Comparison of ENCODE assay signal across 16 cellular contexts in the genomic region with DNA sequence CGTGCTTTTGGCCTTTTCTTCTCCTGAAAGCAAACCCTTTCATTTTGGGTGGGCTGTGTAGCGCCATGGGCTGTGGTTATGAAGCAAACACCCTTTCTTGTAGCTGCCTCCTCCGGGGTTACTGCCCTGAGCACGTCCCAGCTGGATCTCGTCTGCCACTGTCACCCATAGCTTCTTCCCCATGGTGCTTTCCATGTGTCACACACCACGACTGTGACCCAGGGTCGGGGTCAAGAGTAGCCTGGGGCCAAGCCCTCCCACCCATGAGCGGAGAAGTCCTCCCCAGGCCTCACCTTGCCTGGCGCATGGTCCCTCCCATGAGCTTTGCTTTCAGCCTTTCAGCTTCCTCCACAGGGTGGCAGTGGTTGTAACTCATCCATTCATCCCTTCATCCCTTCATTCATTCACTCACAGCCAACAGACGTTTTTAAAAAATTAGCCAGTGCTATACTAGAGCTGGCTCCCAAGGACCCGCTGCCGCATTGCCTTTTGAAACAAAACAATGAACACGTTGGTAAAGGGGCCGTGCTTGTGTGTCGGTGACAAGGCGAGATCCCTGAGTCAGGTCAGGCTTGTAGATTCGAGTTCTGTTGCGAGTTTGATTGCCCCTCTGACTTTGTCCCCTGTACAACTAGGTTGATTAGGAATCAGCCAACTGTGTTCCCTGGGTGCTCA. TPM values are rescaled to one million over a fixed set of nuclear protein-coding genes. Genes with fewer than 3 reads are reported as not detected.
"Had no signal": no experiment of that assay in that cellular context is flagged by ENCODE, and none has a peak within 500 bp of the region (broad histone marks: within the 10 kb centered on the region; RNA-seq: fewer than 3 reads in every experiment).

No MANE protein-coding gene starts in this region.

- H3K4me3 Mint-ChIP-seq: activated CD8-positive, alpha-beta T cell treated with anti-CD3 and anti-CD28 coated beads for 36 hours; activated naive CD8-positive, alpha-beta T cell treated with anti-CD3 and anti-CD28 coated beads, Interleukin-2, amount 50 U/mL, for 24 hours; effector memory CD8-positive, alpha-beta T cell; neural crest cell; stimulated activated naive CD8-positive, alpha-beta T cell treated with anti-CD3 and anti-CD28 coated beads, Interleukin-15, Interleukin-2, amounts not matched to agents 100 ng/mL and 50 ng/mL, for 24 hours; T-cell had no signal

- H3K9ac ChIP-seq: parathyroid adenoma had no signal

- H3K36me3 Mint-ChIP-seq: T-cell had no signal

- H3K27ac Mint-ChIP-seq: activated CD8-positive, alpha-beta T cell treated with anti-CD3 and anti-CD28 coated beads for 36 hours; activated naive CD8-positive, alpha-beta T cell treated with anti-CD3 and anti-CD28 coated beads, Interleukin-2, amount 50 U/mL, for 24 hours; effector memory CD8-positive, alpha-beta T cell; stimulated activated naive CD8-positive, alpha-beta T cell treated with anti-CD3 and anti-CD28 coated beads, Interleukin-15, Interleukin-2, amounts not matched to agents 100 ng/mL and 50 ng/mL, for 24 hours had no signal

- H3K4me1 ChIP-seq: gastroesophageal sphincter, parathyroid adenoma, testis had no signal

- H3K27me3 ChIP-seq: testis had no signal

- H3K27ac ChIP-seq: gastroesophageal sphincter, parathyroid adenoma, testis, WERI-Rb-1 had no signal

- H3K9me3 ChIP-seq: gastroesophageal sphincter, testis had no signal

- ATAC-seq: activated CD8-positive, alpha-beta T cell treated with anti-CD3 and anti-CD28 coated beads for 36 hours; activated naive CD8-positive, alpha-beta T cell treated with anti-CD3 and anti-CD28 coated beads, Interleukin-2, amount 50 U/mL, for 24 hours; effector memory CD8-positive, alpha-beta T cell; gastroesophageal sphincter; T-cell had no signal

- H3K79me2 ChIP-seq: parathyroid adenoma had no signal

- H3K4me1 Mint-ChIP-seq: activated naive CD8-positive, alpha-beta T cell treated with anti-CD3 and anti-CD28 coated beads, Interleukin-2, amount 50 U/mL, for 24 hours had no signal

- H3K36me3 ChIP-seq: gastroesophageal sphincter, WERI-Rb-1 had no signal

- H3K27me3 Mint-ChIP-seq: activated CD8-positive, alpha-beta T cell treated with anti-CD3 and anti-CD28 coated beads for 36 hours; stimulated activated naive CD8-positive, alpha-beta T cell treated with anti-CD3 and anti-CD28 coated beads, Interleukin-15, Interleukin-2, amounts not matched to agents 100 ng/mL and 50 ng/mL, for 24 hours had no signal

- H3K9me3 Mint-ChIP-seq: activated CD8-positive, alpha-beta T cell treated with anti-CD3 and anti-CD28 coated beads for 36 hours; activated naive CD8-positive, alpha-beta T cell treated with anti-CD3 and anti-CD28 coated beads, Interleukin-2, amount 50 U/mL, for 24 hours; effector memory CD8-positive, alpha-beta T cell; neural crest cell; stimulated activated naive CD8-positive, alpha-beta T cell treated with anti-CD3 and anti-CD28 coated beads, Interleukin-15, Interleukin-2, amounts not matched to agents 100 ng/mL and 50 ng/mL, for 24 hours; T-cell had no signal

- FAIRE-seq: astrocyte had no signal

- H3K4me3 ChIP-seq: gastroesophageal sphincter, testis had no signal

- DNase-seq: activated CD4-positive, alpha-beta T cell treated with anti-CD3 and anti-CD28 coated beads for 4 hours; activated CD8-positive, alpha-beta memory T cell treated with anti-CD3 and anti-CD28 coated beads, Interleukin-2, amount 50 U/mL, for 4 hours; activated CD8-positive, alpha-beta T cell treated with anti-CD3 and anti-CD28 coated beads for 36 hours; activated naive CD8-positive, alpha-beta T cell treated with anti-CD3 and anti-CD28 coated beads, Interleukin-2, amount 50 U/mL, for 24 hours; effector memory CD8-positive, alpha-beta T cell; T-cell; T1000; testis; WERI-Rb-1 had no signal

- H2AFZ ChIP-seq: parathyroid adenoma had no signal

RNA-seq across cellular contexts. Expression of a gene that starts 29.5 kb away (rescaled TPM):
- total RNA-seq: activated CD8-positive, alpha-beta T cell treated with anti-CD3 and anti-CD28 coated beads for 36 hours; astrocyte had no signal

RNA-seq across cellular contexts. Expression of a gene that starts 48.1 kb away (rescaled TPM):
- total RNA-seq: activated CD8-positive, alpha-beta T cell treated with anti-CD3 and anti-CD28 coated beads for 36 hours; myocyte; T-cell; ureter had no signal
